18 cellular contexts compared by ENCODE assay signal in genomic region chr2:15734871-15735737, GRCh38.
DNase-seq lines count a peak whose midpoint lies in the region; ATAC-seq and TF ChIP-seq lines count a peak whose summit lies in the region.
"Had no signal": no experiment of that assay in that cellular context is flagged by ENCODE, and none has a peak within 500 bp of the region (broad histone marks: within the 10 kb centered on the region; RNA-seq: fewer than 3 reads in every experiment).

No MANE protein-coding gene starts in this region.

- no peaks in the 10 kb centered on the region for H3K36me3 ChIP-seq in mesenchymal stem cell (ENCODE audit: control insufficient read depth in 1 of 2, insufficient read depth in 2 of 2, low read depth in 1 of 2, low read length in 2 of 2)
- H3K36me3 ChIP-seq in upper lobe of right lung = no peaks in the 10 kb centered on the region

- no peaks in the 10 kb centered on the region for H3K36me3 Mint-ChIP-seq in WTC11
- H3K36me3 Mint-ChIP-seq: activated naive CD8-positive, alpha-beta T cell treated with anti-CD3 and anti-CD28 coated beads for 36 hours had no signal

- H3K27ac ChIP-seq in mesenchymal stem cell (ENCODE audit: low read length, poor library complexity, severe bottlenecking) (peak overlapping the region; percentile 97), upper lobe of right lung (no peak overlapping the region)
- H3K27ac ChIP-seq: KMS-11 had no signal

- no peak overlapping the region for H2AFZ ChIP-seq in mesenchymal stem cell (ENCODE audit: low read depth, low read length)

- ATAC-seq in WTC11 = peak; percentile 32; the same call in 1 of the 2 replicates
- ATAC-seq in upper lobe of right lung = peak; percentile 35
- ATAC-seq: mucosa of descending colon, PC-3 had no signal

- H3K4me2 ChIP-seq in mesenchymal stem cell (ENCODE audit: low read length, poor library complexity, severe bottlenecking) = no peak overlapping the region
- H3K4me2 ChIP-seq: KMS-11 had no signal

- H3K9me3 ChIP-seq in mesenchymal stem cell (ENCODE audit: control insufficient read depth, low read length) (peaks cover 10% of the 10 kb centered on the region), upper lobe of right lung (no peaks in the 10 kb centered on the region)
- H3K9me3 ChIP-seq: mucosa of descending colon had no signal

- H3K79me1 ChIP-seq in mesenchymal stem cell (replicated peaks; ENCODE audit: low read length, poor library complexity, severe bottlenecking) = no peaks in the 10 kb centered on the region

- no peak overlapping the region for H2BK15ac ChIP-seq in mesenchymal stem cell (ENCODE audit: low read depth, poor library complexity, severe bottlenecking)

- H2BK5ac ChIP-seq in mesenchymal stem cell (ENCODE audit: low read depth, low read length, poor library complexity, severe bottlenecking) = peak overlapping the region; percentile 6

- H3K4me1 Mint-ChIP-seq in WTC11 = peaks cover 18% of the 10 kb centered on the region
- H3K4me1 Mint-ChIP-seq: activated naive CD8-positive, alpha-beta T cell treated with anti-CD3 and anti-CD28 coated beads for 36 hours had no signal

- H3K27me3 ChIP-seq in mesenchymal stem cell (ENCODE audit: control insufficient read depth in 1 of 2, insufficient read depth in 1 of 2, low read length in 2 of 2) (peaks cover 3 to 66% of the 10 kb centered on the region in 2 experiments), upper lobe of right lung (no peaks in the 10 kb centered on the region)

- H3K23ac ChIP-seq in mesenchymal stem cell (ENCODE audit: low read length in 2 of 2) = no peak overlapping the region

- POLR2A ChIA-PET in WTC11 (lab: Charles Lee) = no interaction called here

- H3K9me3 Mint-ChIP-seq in WTC11 = peaks cover 7% of the 10 kb centered on the region
- H3K9me3 Mint-ChIP-seq: activated naive CD8-positive, alpha-beta T cell treated with anti-CD3 and anti-CD28 coated beads for 36 hours; T-helper 2 cell treated with Interferon-gamma antibody and Interleukin-4, amounts not matched to agents 5 μg/mL and 100 μg/mL, for 36 hours had no signal

- no peak overlapping the region for H4K91ac ChIP-seq in mesenchymal stem cell (ENCODE audit: low read length)

- no peaks in the 10 kb centered on the region; the same call in 1 of the 2 replicates for H3K27me3 Mint-ChIP-seq in WTC11 (ENCODE audit: low read depth)

- no peak overlapping the region for H4K8ac ChIP-seq in mesenchymal stem cell (ENCODE audit: low read length)

- H3K4me3 Mint-ChIP-seq in WTC11 = no peak overlapping the region
- H3K4me3 Mint-ChIP-seq: activated naive CD8-positive, alpha-beta T cell treated with anti-CD3 and anti-CD28 coated beads for 36 hours; T-helper 2 cell treated with Interferon-gamma antibody and Interleukin-4, amounts not matched to agents 5 μg/mL and 100 μg/mL, for 36 hours had no signal

- H3K4me1 ChIP-seq in mesenchymal stem cell (ENCODE audit: control insufficient read depth, insufficient read depth, low read depth, low read length) (peaks cover 31% of the 10 kb centered on the region), upper lobe of right lung (peaks cover 24% of the 10 kb centered on the region)

- H3K18ac ChIP-seq in mesenchymal stem cell (ENCODE audit: low read depth in 1 of 2, low read length in 2 of 2) = no peak overlapping the region

- no peak overlapping the region for H2BK120ac ChIP-seq in mesenchymal stem cell (ENCODE audit: low read depth, low read length)

- DNase-seq in WTC11 (ENCODE audit: low spot score) = no peak
- peak; percentile 29 for DNase-seq in fibroblast of villous mesenchyme (ENCODE audit: low read depth)
- DNase-seq in mesenchymal stem cell = peak; percentile 38
- DNase-seq in upper lobe of right lung = no peak
- DNase-seq in NCI-H2171 treated with DMSO at 0.1 percent for 48 hours (lab: John Stamatoyannopoulos, UW) = no peak
- DNase-seq in NCI-H526 treated with DMSO at 0.1 percent for 48 hours (lab: John Stamatoyannopoulos, UW) = no peak
- DNase-seq in NCI-H146 treated with DMSO at 0.1 percent for 48 hours (lab: John Stamatoyannopoulos, UW; ENCODE audit: unreplicated experiment) = no peak
- DNase-seq: activated CD4-positive, CD25-positive, alpha-beta regulatory T cell; activated CD8-positive, alpha-beta memory T cell treated with anti-CD3 and anti-CD28 coated beads for 24 hours; activated naive CD8-positive, alpha-beta T cell treated with anti-CD3 and anti-CD28 coated beads for 36 hours; Calu3; effector memory CD4-positive, alpha-beta T cell; mucosa of descending colon; NCI-H1048; NCI-H774; PC-3 had no signal

- H2BK12ac ChIP-seq in mesenchymal stem cell (ENCODE audit: low read length in 2 of 2) = no peak overlapping the region

- 49% methylated on average over 6 of the region's 7 CpGs for WGBS in mesenchymal stem cell

- CTCF ChIA-PET in WTC11 (lab: Charles Lee) = interaction anchor here (2.8 kb wide), 1 partner anchor 13 kb away, joined by 11 read pairs; no protein-coding TSS in a partner anchor

- no peak overlapping the region for H3K4me3 ChIP-seq in fibroblast of villous mesenchyme (ENCODE audit: low read depth, low read length)
- no peak overlapping the region for H3K4me3 ChIP-seq in mesenchymal stem cell (ENCODE audit: insufficient read depth in 1 of 2, low read depth in 1 of 2, low read length in 2 of 2)
- H3K4me3 ChIP-seq in upper lobe of right lung = no peak overlapping the region
- H3K4me3 ChIP-seq: mucosa of descending colon had no signal

- no peak overlapping the region for H3K9ac ChIP-seq in mesenchymal stem cell (ENCODE audit: low read length)
- H3K9ac ChIP-seq: KMS-11 had no signal

- intact Hi-C loops in upper lobe of right lung (cut with DNase I) = no loop called here

- TF ChIP-seq CTCF in WTC11 (IDR thresholded peaks at IDR 0.05) (no peak), fibroblast of villous mesenchyme (IDR thresholded peaks at IDR 0.05; ENCODE audit: insufficient read depth, low read depth, low read length) (no peak), upper lobe of right lung (IDR thresholded peaks at IDR 0.05) (no peak)

- no peak overlapping the region for H3K27ac Mint-ChIP-seq in WTC11
- H3K27ac Mint-ChIP-seq: activated naive CD8-positive, alpha-beta T cell treated with anti-CD3 and anti-CD28 coated beads for 36 hours; T-helper 2 cell treated with Interferon-gamma antibody and Interleukin-4, amounts not matched to agents 5 μg/mL and 100 μg/mL, for 36 hours had no signal

- H2AK5ac ChIP-seq in mesenchymal stem cell (ENCODE audit: low read length, severe bottlenecking) = peak overlapping the region; percentile 94

- H3K4ac ChIP-seq in mesenchymal stem cell (ENCODE audit: low read depth in 1 of 2, low read length in 2 of 2) = no peak overlapping the region

- no peak overlapping the region for H3K14ac ChIP-seq in mesenchymal stem cell (ENCODE audit: low read length in 2 of 2)

TF ChIP-seq in WTC11, 78 proteins besides CTCF, POLR2A, EP300 and RAD21:
- TF ChIP-seq FOXP1 (CRISPR knock-in tag; IDR thresholded peaks at IDR 0.05; ENCODE audit: borderline replicate concordance) = no peak
- TF ChIP-seq RORB (CRISPR knock-in tag; IDR thresholded peaks at IDR 0.05) = no peak
- TF ChIP-seq FOXJ3 (CRISPR knock-in tag; IDR thresholded peaks at IDR 0.05; ENCODE audit: borderline replicate concordance) = no peak
- no peak for TF ChIP-seq ZNF219 (CRISPR knock-in tag; IDR thresholded peaks at IDR 0.05; ENCODE audit: borderline replicate concordance)
TF ChIP-seq in WTC11: peak in this region for 0.

Comparison
In these comparisons a context has a peak if more than half of its experiments do, and no peak if none do; other contexts are left out.
1. DNase-seq: peak in fibroblast of villous mesenchyme (single experiment) and mesenchymal stem cell (single experiment); none in WTC11 (single experiment), upper lobe of right lung (single experiment), NCI-H2171 treated with DMSO at 0.1 percent for 48 hours (single experiment), NCI-H526 treated with DMSO at 0.1 percent for 48 hours (single experiment) and NCI-H146 treated with DMSO at 0.1 percent for 48 hours (single experiment).